1 cellular context compared by ENCODE assay signal in the genomic region with DNA sequence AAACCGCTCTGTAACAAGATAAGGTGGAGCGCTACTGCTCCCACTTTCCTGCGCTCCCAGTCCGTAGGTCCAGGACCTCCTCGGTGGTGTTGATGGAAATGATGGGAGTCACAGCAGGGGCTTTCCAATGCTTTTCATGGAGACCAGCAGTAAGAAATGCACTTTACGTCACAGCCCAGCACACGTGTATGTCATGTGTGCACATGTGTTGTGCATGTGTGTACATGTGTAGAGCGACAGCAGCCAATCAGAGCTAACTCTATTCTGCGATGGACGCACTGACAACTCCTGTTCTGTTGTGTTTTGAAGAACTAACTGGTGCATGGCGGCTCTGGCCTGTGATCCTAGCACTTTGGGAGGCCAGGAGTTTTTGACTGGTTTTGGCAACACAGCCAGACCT.
TF ChIP-seq lines count a peak whose summit lies in the region.

No MANE protein-coding gene starts in this region.

TF ChIP-seq in IMR-90, 13 proteins besides CTCF, POLR2A, EP300 and RAD21:
- TF ChIP-seq CHD1 (IDR thresholded peaks at IDR 0.05; ENCODE audit: low read depth, low read length) (no peak), RFX5 (IDR thresholded peaks at IDR 0.05; ENCODE audit: low read depth, low read length) (no peak), MXI1 (IDR thresholded peaks at IDR 0.05; ENCODE audit: borderline replicate concordance, low read depth, low read length) (no peak), MAFK (IDR thresholded peaks at IDR 0.05; ENCODE audit: low read depth, low read length) (no peak), USF2 (IDR thresholded peaks at IDR 0.05; ENCODE audit: low read depth, low read length) (no peak), SMC3 (IDR thresholded peaks at IDR 0.05; ENCODE audit: low read depth, low read length) (no peak), MAZ (IDR thresholded peaks at IDR 0.05; ENCODE audit: borderline replicate concordance, low read depth, low read length) (no peak), NFE2L2 (IDR thresholded peaks at IDR 0.05; ENCODE audit: low read depth, low read length) (no peak), FOS (IDR thresholded peaks at IDR 0.05; ENCODE audit: low read depth, low read length) (no peak), BHLHE40 (IDR thresholded peaks at IDR 0.05; ENCODE audit: low read depth, low read length) (no peak), RCOR1 (IDR thresholded peaks at IDR 0.05; ENCODE audit: insufficient replicate concordance, low read length) (no peak), CEBPB (IDR thresholded peaks at IDR 0.05; ENCODE audit: low read depth, low read length) (no peak)
- TF ChIP-seq, protein P1, sequence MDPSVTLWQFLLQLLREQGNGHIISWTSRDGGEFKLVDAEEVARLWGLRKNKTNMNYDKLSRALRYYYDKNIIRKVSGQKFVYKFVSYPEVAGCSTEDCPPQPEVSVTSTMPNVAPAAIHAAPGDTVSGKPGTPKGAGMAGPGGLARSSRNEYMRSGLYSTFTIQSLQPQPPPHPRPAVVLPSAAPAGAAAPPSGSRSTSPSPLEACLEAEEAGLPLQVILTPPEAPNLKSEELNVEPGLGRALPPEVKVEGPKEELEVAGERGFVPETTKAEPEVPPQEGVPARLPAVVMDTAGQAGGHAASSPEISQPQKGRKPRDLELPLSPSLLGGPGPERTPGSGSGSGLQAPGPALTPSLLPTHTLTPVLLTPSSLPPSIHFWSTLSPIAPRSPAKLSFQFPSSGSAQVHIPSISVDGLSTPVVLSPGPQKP (IDR thresholded peaks at IDR 0.05; ENCODE audit: borderline replicate concordance, low read depth, low read length): no peak
